14 cellular contexts compared by ENCODE assay signal in the genomic region with DNA sequence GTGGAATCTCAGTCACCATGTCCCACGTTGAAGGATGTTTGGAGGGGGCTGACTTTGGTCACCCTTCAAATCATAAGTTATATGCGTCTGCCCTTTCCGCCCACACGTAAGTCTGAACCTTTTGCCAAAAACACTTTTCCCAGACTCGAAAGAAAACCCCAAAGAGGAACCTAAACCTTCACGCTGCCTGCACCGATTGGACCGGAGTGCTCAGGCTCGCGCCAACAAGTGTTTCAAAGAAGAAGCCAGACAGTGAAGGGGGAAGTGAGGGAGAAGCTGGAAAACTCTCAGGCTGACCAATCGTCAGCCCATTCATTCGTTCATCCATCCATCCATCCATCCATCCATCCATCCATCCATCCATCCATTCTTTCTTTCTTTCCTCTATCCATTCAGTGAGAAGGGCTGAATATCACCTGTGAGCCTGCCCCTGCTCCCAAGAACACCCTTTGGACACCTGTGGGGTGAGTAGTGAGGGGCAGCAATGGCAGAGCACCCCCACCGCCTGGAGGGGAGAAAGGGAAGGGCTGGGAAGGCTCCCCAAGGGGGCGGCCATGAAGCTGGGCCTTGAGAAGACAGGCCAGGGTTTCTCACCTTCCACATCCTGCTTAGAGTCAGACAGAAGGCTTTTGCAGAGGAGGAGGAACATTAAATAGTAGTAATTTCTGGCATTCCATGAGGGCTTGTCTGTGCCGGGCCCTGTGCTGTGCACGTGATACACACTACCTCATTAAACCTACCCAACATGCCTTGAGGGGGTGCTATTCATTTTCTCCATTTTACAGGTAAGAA. TPM values are rescaled to one million over a fixed set of nuclear protein-coding genes. Genes with fewer than 3 reads are reported as not detected.
A peak's percentile ranks its signal among the peaks of the same experiment; 100 is the strongest.
DNase-seq lines count a peak whose midpoint lies in the region; ATAC-seq and TF ChIP-seq lines count a peak whose summit lies in the region.
"Had no signal": no experiment of that assay in that cellular context is flagged by ENCODE, and none has a peak within 500 bp of the region (broad histone marks: within the 10 kb centered on the region; RNA-seq: fewer than 3 reads in every experiment).

No MANE protein-coding gene starts in this region.

- ATAC-seq in RWPE2 (ENCODE audit: low read depth) (no peak), PC-3 (no peak)
- ATAC-seq: Panc1 had no signal

- TF ChIP-seq CTCF in RWPE2 (IDR thresholded peaks at IDR 0.05; ENCODE audit: poor library complexity, severe bottlenecking) (no peak), PC-3 (conservative IDR thresholded peaks at IDR 0.05; ENCODE audit: low read depth, low read length) (no peak)

- intact Hi-C loops in PC-3 (cut with micrococcal nuclease), result no loop called here

- H3F3A ChIP-seq in PC-3 (ENCODE audit: low read length, unreplicated experiment), result no peaks in the 10 kb centered on the region

- no TSS peak for BruUV-seq in PC-3 (replicated peaks; lab: Mats Ljungman, UMichigan)

- H3K27ac ChIP-seq in RWPE2 (ENCODE audit: poor library complexity, severe bottlenecking), result no peak overlapping the region
- H3K27ac ChIP-seq in PC-3 (ENCODE audit: low read length), result no peak overlapping the region
- H3K27ac ChIP-seq: ascending aorta had no signal

- DNase-seq in stimulated activated CD4-positive, alpha-beta T cell treated with anti-CD3 and anti-CD28 coated beads, Interleukin-1b, Interleukin-23, amount 100 ng/mL, for 48 hours, result peak; percentile 43
- DNase-seq in stimulated activated CD4-positive, alpha-beta T cell treated with anti-CD3 and anti-CD28 coated beads, Interleukin-4, amount 100 ng/mL, for 1 hour, result no peak
- DNase-seq in RWPE2 (ENCODE audit: low spot score), result peak; percentile 7
- peak; percentile 49 for DNase-seq in germinal center (ENCODE audit: low spot score)
- no peak for DNase-seq in UCSD-AML1 (lab: John Stamatoyannopoulos, UW; ENCODE audit: unreplicated experiment)
- no peak for DNase-seq in SHP77 treated with DMSO at 0.1 percent for 48 hours (lab: John Stamatoyannopoulos, UW)
- DNase-seq in PC-3, result no peak
- DNase-seq in DMS153 (lab: John Stamatoyannopoulos, UW), result no peak
- DNase-seq: AML-193, NCI-H1048, NCI-H345 had no signal

- H3K27me3 ChIP-seq in RWPE2 (ENCODE audit: insufficient read depth, poor library complexity, severe bottlenecking), result no peaks in the 10 kb centered on the region
- H3K27me3 ChIP-seq in PC-3 (ENCODE audit: low read length), result no peaks in the 10 kb centered on the region; the same call in 1 of the 2 replicates
- H3K27me3 ChIP-seq: ascending aorta had no signal

- no peaks in the 10 kb centered on the region for H4K20me1 ChIP-seq in PC-3 (ENCODE audit: low read length)

- H3K9me3 ChIP-seq in RWPE2 (ENCODE audit: severe bottlenecking), result no peaks in the 10 kb centered on the region
- no peaks in the 10 kb centered on the region for H3K9me3 ChIP-seq in PC-3 (ENCODE audit: low read length)
- H3K9me3 ChIP-seq: ascending aorta had no signal

- CTCF ChIA-PET in PC-3 (lab: Charles Lee), result no interaction called here

- H3K79me2 ChIP-seq in PC-3 (ENCODE audit: low read length), result no peaks in the 10 kb centered on the region

- H3K4me3 ChIP-seq in RWPE2 (ENCODE audit: severe bottlenecking) (no peak overlapping the region), PC-3 (ENCODE audit: low read length) (no peak overlapping the region)
- H3K4me3 ChIP-seq: ascending aorta had no signal

- H2AFZ ChIP-seq in PC-3 (ENCODE audit: low read length), result no peak overlapping the region

- no peak overlapping the region for H3K4me2 ChIP-seq in PC-3 (ENCODE audit: low read length)

- H3K9ac ChIP-seq in PC-3 (ENCODE audit: low read length), result no peak overlapping the region

- POLR2A ChIA-PET in PC-3 (lab: Charles Lee; ENCODE audit: unreplicated experiment), result no interaction called here

- peaks cover 8% of the 10 kb centered on the region for H3K4me1 ChIP-seq in RWPE2 (ENCODE audit: insufficient read depth, poor library complexity, severe bottlenecking)
- H3K4me1 ChIP-seq in PC-3 (ENCODE audit: insufficient read depth, low read length), result peaks cover 12% of the 10 kb centered on the region
- H3K4me1 ChIP-seq: ascending aorta had no signal

- H3K36me3 ChIP-seq in RWPE2 (ENCODE audit: low read depth) (no peaks in the 10 kb centered on the region), PC-3 (ENCODE audit: low read depth, low read length) (no peaks in the 10 kb centered on the region)
- H3K36me3 ChIP-seq: ascending aorta had no signal

- H3K9me2 ChIP-seq in PC-3 (replicated peaks; ENCODE audit: low read length), result no peaks in the 10 kb centered on the region

RNA-seq across cellular contexts. Expression of a gene that starts 27.1 kb away (rescaled TPM):
- 2.8 and 3.7 TPM in 2 replicates for total RNA-seq in PC-3 (2014; rRNA removed)
- total RNA-seq: dermis microvascular lymphatic vessel endothelial cell had no signal

Comparison
In these comparisons a context has a peak if more than half of its experiments do, and no peak if none do; other contexts are left out.
1. DNase-seq: peak in stimulated activated CD4-positive, alpha-beta T cell treated with anti-CD3 and anti-CD28 coated beads, Interleukin-1b, Interleukin-23, amount 100 ng/mL, for 48 hours (single experiment), RWPE2 (single experiment) and germinal center (single experiment); none in stimulated activated CD4-positive, alpha-beta T cell treated with anti-CD3 and anti-CD28 coated beads, Interleukin-4, amount 100 ng/mL, for 1 hour (single experiment), UCSD-AML1 (single experiment), SHP77 treated with DMSO at 0.1 percent for 48 hours (single experiment), PC-3 (single experiment) and DMS153 (single experiment).